14 cellular contexts compared by ENCODE assay signal in genomic region chr9:131011274-131012022, GRCh38. TPM values are rescaled to one million over a fixed set of nuclear protein-coding genes. Genes with fewer than 3 reads are reported as not detected.
"Had no signal": no experiment of that assay in that cellular context is flagged by ENCODE, and none has a peak within 500 bp of the region (broad histone marks: within the 10 kb centered on the region; RNA-seq: fewer than 3 reads in every experiment).

No MANE protein-coding gene starts in this region.

- H3K9me3 Mint-ChIP-seq: activated naive CD4-positive, alpha-beta T cell treated with anti-CD3 and anti-CD28 coated beads, Interleukin-2, amount 10 ng/mL, durations not matched to agents 7 days and 5 days had no signal

- H3K4me3 Mint-ChIP-seq: activated naive CD4-positive, alpha-beta T cell treated with anti-CD3 and anti-CD28 coated beads, Interleukin-2, amount 10 ng/mL, durations not matched to agents 7 days and 5 days; naive thymus-derived CD8-positive, alpha-beta T cell had no signal

- H3K9me3 ChIP-seq: gastrocnemius medialis, heart left ventricle, mucosa of descending colon, upper lobe of right lung had no signal

- H3K36me3 Mint-ChIP-seq: activated naive CD4-positive, alpha-beta T cell treated with anti-CD3 and anti-CD28 coated beads, Interleukin-2, amount 10 ng/mL, durations not matched to agents 7 days and 5 days; naive thymus-derived CD8-positive, alpha-beta T cell had no signal

- H3K4me3 ChIP-seq: gastrocnemius medialis, heart left ventricle, mucosa of descending colon, upper lobe of right lung had no signal

- DNase-seq: activated CD4-positive, CD25-positive, alpha-beta regulatory T cell treated with anti-CD3 and anti-CD28 coated beads, Interleukin-2, amount 50 U/mL, for 72 hours; activated naive CD4-positive, alpha-beta T cell treated with anti-CD3 and anti-CD28 coated beads, Interleukin-2, amount 10 ng/mL, durations not matched to agents 7 days and 5 days; islet precursor cell; mammary epithelial cell; mucosa of descending colon; naive thymus-derived CD8-positive, alpha-beta T cell; nucleus accumbens; stimulated activated CD4-positive, alpha-beta T cell treated with anti-CD3 and anti-CD28 coated beads, Interleukin-15, amount 100 ng/mL, for 24 hours; stimulated activated CD4-positive, alpha-beta T cell treated with anti-CD3 and anti-CD28 coated beads, Interleukin-4, amount 100 ng/mL, for 1 hour; stimulated activated naive CD4-positive, alpha-beta T cell treated with Interleukin-2 at 50 U/mL for 16 hours; upper lobe of right lung had no signal

- H3K27ac Mint-ChIP-seq: activated naive CD4-positive, alpha-beta T cell treated with anti-CD3 and anti-CD28 coated beads, Interleukin-2, amount 10 ng/mL, durations not matched to agents 7 days and 5 days had no signal

- ATAC-seq: gastrocnemius medialis; mucosa of descending colon; naive thymus-derived CD8-positive, alpha-beta T cell; upper lobe of right lung had no signal

- H3K27ac ChIP-seq: gastrocnemius medialis, heart left ventricle, upper lobe of right lung had no signal

- H3K4me1 ChIP-seq: gastrocnemius medialis had no signal

- H3K36me3 ChIP-seq: gastrocnemius medialis, heart left ventricle, upper lobe of right lung had no signal

RNA-seq across cellular contexts. Expression of gene LAMC3, which starts 2.5 kb away (rescaled TPM):
- total RNA-seq: bronchial epithelial cell, mammary epithelial cell had no signal
